In the genomic region with DNA sequence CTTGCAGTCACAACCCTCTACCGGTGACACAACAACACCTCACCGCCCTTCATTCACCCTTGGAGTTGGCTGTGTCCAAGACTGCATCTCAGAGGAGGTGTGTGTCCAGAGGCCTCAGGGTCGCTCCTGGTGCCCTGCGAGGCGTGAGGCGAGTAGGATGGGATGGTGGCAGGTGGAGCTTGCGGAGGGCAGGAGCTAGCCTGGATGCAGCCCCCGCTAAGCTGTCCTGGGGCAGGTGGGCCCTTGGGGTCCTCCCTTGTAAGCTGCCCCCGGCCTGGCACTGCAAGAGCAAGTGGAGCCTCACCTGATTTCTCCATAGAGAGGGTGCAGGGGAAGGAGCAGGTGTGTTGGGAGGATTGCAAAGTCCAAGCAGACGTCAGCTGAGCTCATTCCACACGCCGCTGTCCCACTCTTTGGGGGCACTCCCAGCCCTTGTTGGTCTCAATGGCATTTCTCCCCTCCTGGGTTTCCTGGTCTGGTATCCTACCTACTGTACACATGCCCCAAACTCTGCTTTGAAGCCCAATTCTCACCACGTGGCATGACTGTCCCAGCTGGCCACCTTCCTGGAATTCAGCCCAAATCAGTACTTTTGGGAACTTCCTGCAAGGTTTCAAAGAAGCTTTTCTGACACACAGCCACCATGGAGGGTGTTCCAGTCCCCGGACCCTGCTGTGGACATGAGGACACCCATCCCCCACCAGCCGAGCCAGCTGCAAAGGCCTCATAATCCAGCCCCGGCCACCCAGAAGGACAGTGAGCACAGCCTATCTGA, we compare ENCODE assay signal across 30 cellular contexts. TPM values are rescaled to one million over a fixed set of nuclear protein-coding genes. Genes with fewer than 3 reads are reported as not detected.
"Had no signal": no experiment of that assay in that cellular context is flagged by ENCODE, and none has a peak within 500 bp of the region (broad histone marks: within the 10 kb centered on the region; RNA-seq: fewer than 3 reads in every experiment).

No MANE protein-coding gene starts in this region.

- ATAC-seq: activated CD8-positive, alpha-beta memory T cell treated with anti-CD3 and anti-CD28 coated beads, Interleukin-2, amount 10 ng/mL, durations not matched to agents 7 days and 5 days; activated CD8-positive, alpha-beta T cell treated with anti-CD3 and anti-CD28 coated beads for 36 hours; activated T-cell treated with anti-CD3 and anti-CD28 coated beads, Interleukin-2, amount 50 U/mL, for 72 hours; left colon; pancreas had no signal

- H3K27ac ChIP-seq: ascending aorta, coronary artery, dorsolateral prefrontal cortex, heart left ventricle, pancreas, psoas muscle, testis, uterus had no signal

- H3K36me3 Mint-ChIP-seq: activated naive CD8-positive, alpha-beta T cell treated with anti-CD3 and anti-CD28 coated beads, Interleukin-2, amount 10 ng/mL, durations not matched to agents 7 days and 5 days had no signal

- H3K4me1 Mint-ChIP-seq: activated B cell treated with CpG ODN at 0.5 μM for 24 hours; activated CD8-positive, alpha-beta memory T cell treated with anti-CD3 and anti-CD28 coated beads, Interleukin-2, amount 10 ng/mL, durations not matched to agents 7 days and 5 days; activated naive CD8-positive, alpha-beta T cell treated with anti-CD3 and anti-CD28 coated beads, Interleukin-2, amount 10 ng/mL, durations not matched to agents 7 days and 5 days; brain; naive B cell had no signal

- H3K36me3 ChIP-seq: uterus had no signal

- DNase-seq: activated B cell treated with CpG ODN at 0.5 μM for 24 hours; activated CD4-positive, alpha-beta T cell treated with anti-CD3 and anti-CD28 coated beads, Interleukin-2, amount 50 U/mL, for 1 hour; activated CD8-positive, alpha-beta memory T cell treated with anti-CD3 and anti-CD28 coated beads, Interleukin-2, amount 10 ng/mL, durations not matched to agents 7 days and 5 days; activated CD8-positive, alpha-beta T cell treated with anti-CD3 and anti-CD28 coated beads for 36 hours; activated naive CD4-positive, alpha-beta T cell treated with Interleukin-2 at 50 U/mL for 16 hours; activated naive CD8-positive, alpha-beta T cell treated with anti-CD3 and anti-CD28 coated beads, Interleukin-2, amount 10 ng/mL, durations not matched to agents 7 days and 5 days; activated T-cell treated with anti-CD3 and anti-CD28 coated beads for 4 hours; activated T-cell treated with anti-CD3 and anti-CD28 coated beads, Interleukin-2, amount 50 U/mL, for 72 hours; effector memory CD4-positive, alpha-beta T cell; erythroblast; heart left ventricle; hypothalamus; immature natural killer cell; kidney; left colon; mammary epithelial cell; naive B cell; nucleus accumbens; psoas muscle; stimulated activated CD4-positive, alpha-beta T cell treated with anti-CD3 and anti-CD28 coated beads, Interleukin-15, amount 100 ng/mL, for 24 hours; stimulated activated CD4-positive, alpha-beta T cell treated with anti-CD3 and anti-CD28 coated beads, Interleukin-2, amount 100 ng/mL, for 24 hours; stimulated activated naive CD4-positive, alpha-beta T cell; testis; trophoblast cell; uterus had no signal

- H3K9me3 Mint-ChIP-seq: activated B cell treated with CpG ODN at 0.5 μM for 24 hours; activated CD8-positive, alpha-beta T cell treated with anti-CD3 and anti-CD28 coated beads for 36 hours; activated naive CD8-positive, alpha-beta T cell treated with anti-CD3 and anti-CD28 coated beads, Interleukin-2, amount 10 ng/mL, durations not matched to agents 7 days and 5 days; activated T-cell treated with anti-CD3 and anti-CD28 coated beads, Interleukin-2, amount 50 U/mL, for 72 hours; brain; immature natural killer cell; naive B cell had no signal

- H3K27ac Mint-ChIP-seq: activated B cell treated with CpG ODN at 0.5 μM for 24 hours; activated CD8-positive, alpha-beta memory T cell treated with anti-CD3 and anti-CD28 coated beads, Interleukin-2, amount 10 ng/mL, durations not matched to agents 7 days and 5 days; activated CD8-positive, alpha-beta T cell treated with anti-CD3 and anti-CD28 coated beads for 36 hours; activated naive CD8-positive, alpha-beta T cell treated with anti-CD3 and anti-CD28 coated beads, Interleukin-2, amount 10 ng/mL, durations not matched to agents 7 days and 5 days; activated T-cell treated with anti-CD3 and anti-CD28 coated beads, Interleukin-2, amount 50 U/mL, for 72 hours; brain had no signal

- H3K27me3 ChIP-seq: ascending aorta, dorsolateral prefrontal cortex, heart left ventricle, pancreas, testis, uterus had no signal

- H3K4me3 ChIP-seq: ascending aorta, coronary artery, dorsolateral prefrontal cortex, heart left ventricle, pancreas, psoas muscle, testis, uterus had no signal

- H3K4me3 Mint-ChIP-seq: activated B cell treated with CpG ODN at 0.5 μM for 24 hours; activated CD8-positive, alpha-beta memory T cell treated with anti-CD3 and anti-CD28 coated beads, Interleukin-2, amount 10 ng/mL, durations not matched to agents 7 days and 5 days; activated CD8-positive, alpha-beta T cell treated with anti-CD3 and anti-CD28 coated beads for 36 hours; activated naive CD8-positive, alpha-beta T cell treated with anti-CD3 and anti-CD28 coated beads, Interleukin-2, amount 10 ng/mL, durations not matched to agents 7 days and 5 days; activated T-cell treated with anti-CD3 and anti-CD28 coated beads, Interleukin-2, amount 50 U/mL, for 72 hours; brain; immature natural killer cell had no signal

RNA-seq across cellular contexts. Expression of a gene that starts 40.4 kb away (rescaled TPM):
- total RNA-seq: activated B cell treated with CpG ODN at 0.5 μM for 24 hours had no signal
